In the genomic region with DNA sequence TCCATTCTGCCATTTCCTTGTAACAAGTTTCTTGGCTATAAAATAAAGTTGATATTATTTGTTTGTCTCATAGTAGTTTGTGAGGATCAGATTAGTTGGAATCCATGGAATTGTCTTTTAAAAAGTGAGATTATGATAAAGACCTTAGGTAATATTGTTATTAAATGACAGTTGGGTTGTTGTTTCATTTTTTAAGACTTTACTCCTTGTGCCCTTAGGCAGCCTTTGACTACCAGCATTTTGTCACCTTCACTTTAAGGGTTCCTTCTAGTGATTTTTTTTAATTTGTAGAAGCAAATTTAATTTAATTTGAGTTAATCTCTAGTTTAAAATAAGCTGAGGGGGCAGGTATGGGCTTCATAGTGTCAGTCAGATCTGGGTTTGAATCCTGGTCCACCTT, we compare ENCODE assay signal across 22 cellular contexts.
DNase-seq lines count a peak whose midpoint lies in the region; ATAC-seq, FAIRE-seq and TF ChIP-seq lines count a peak whose summit lies in the region.
"Had no signal": no experiment of that assay in that cellular context is flagged by ENCODE, and none has a peak within 500 bp of the region (broad histone marks: within the 10 kb centered on the region; RNA-seq: fewer than 3 reads in every experiment).

No MANE protein-coding gene starts in this region.

- no peak overlapping the region for H4K12ac ChIP-seq in trophoblast cell (ENCODE audit: low read depth, low read length)

- H3K9me3 ChIP-seq in BLaER1 treated with 17β-estradiol and CSF1 and Interleukin-3, amounts not matched to agents 10 nM and 100 nM (replicated peaks in 1 of 11), result peaks cover 0 to 11% (median 0%) of the 10 kb centered on the region in 11 experiments; a peak in 5 of 22 replicates
- no peaks in the 10 kb centered on the region for H3K9me3 ChIP-seq in HUES64 (ENCODE audit: insufficient read depth, low read depth, low read length)
- H3K9me3 ChIP-seq in endothelial cell of umbilical vein (replicated peaks; ENCODE audit: control insufficient read depth, insufficient read depth, low read length), result no peaks in the 10 kb centered on the region
- H3K9me3 ChIP-seq in trophoblast cell (ENCODE audit: insufficient read depth, low read depth, low read length), result no peaks in the 10 kb centered on the region
- H3K9me3 ChIP-seq in upper lobe of right lung, result no peaks in the 10 kb centered on the region
- H3K9me3 ChIP-seq: ascending aorta, lower lobe of right lung, Peyer's patch had no signal

- no peak overlapping the region for H2BK120ac ChIP-seq in trophoblast cell (ENCODE audit: insufficient read depth, low read length, poor library complexity)

- no peak for TF ChIP-seq POLR2A in endothelial cell of umbilical vein (IDR thresholded peaks at IDR 0.05; ENCODE audit: low read depth, low read length)
- no peak for TF ChIP-seq POLR2A in GM18505 (IDR thresholded peaks at IDR 0.05; ENCODE audit: borderline replicate concordance, extremely low read depth, insufficient read depth, insufficient read length)

- H2BK5ac ChIP-seq in trophoblast cell (ENCODE audit: low read depth, low read length, poor library complexity), result no peak overlapping the region

- H3K9ac ChIP-seq in BLaER1 treated with 17β-estradiol and CSF1 and Interleukin-3, amounts not matched to agents 10 nM and 100 nM, result no peak overlapping the region
- H3K9ac ChIP-seq in HUES64 (ENCODE audit: low read depth, low read length) (no peak overlapping the region; the same call in 1 of the 2 replicates), endothelial cell of umbilical vein (replicated peaks; ENCODE audit: extremely low read depth, insufficient read depth, low read length) (no peak overlapping the region), trophoblast cell (ENCODE audit: low read length) (no peak overlapping the region)

- BruUV-seq in endothelial cell of umbilical vein (replicated peaks; lab: Mats Ljungman, UMichigan), result TSS peak; percentile 36

- H3K4me1 ChIP-seq in BLaER1 treated with 17β-estradiol and CSF1 and Interleukin-3, amounts not matched to agents 10 nM and 100 nM, result peaks cover 45 to 66% (median 50%) of the 10 kb centered on the region in 10 experiments
- H3K4me1 ChIP-seq in HUES64 (ENCODE audit: insufficient read depth, low read length) (peaks cover 78% of the 10 kb centered on the region), endothelial cell of umbilical vein (ENCODE audit: control insufficient read depth, extremely low read depth, insufficient read depth, low read length) (peaks cover 53% of the 10 kb centered on the region), trophoblast cell (ENCODE audit: control insufficient read depth in 1 of 2, insufficient read depth in 2 of 2, low read length in 2 of 2) (peaks cover 15 to 27% of the 10 kb centered on the region in 2 experiments), upper lobe of right lung (peaks cover 6% of the 10 kb centered on the region)
- H3K4me1 ChIP-seq: Peyer's patch had no signal

- no peak overlapping the region for H4K8ac ChIP-seq in trophoblast cell (ENCODE audit: low read depth, low read length)

- H2BK12ac ChIP-seq in trophoblast cell (ENCODE audit: low read length), result no peak overlapping the region

- no peak for FAIRE-seq in endothelial cell of umbilical vein (lab: Jason Lieb, UNC)
- FAIRE-seq: GM18507 had no signal

- no peak overlapping the region for H3K14ac ChIP-seq in trophoblast cell (ENCODE audit: low read length)

- in situ Hi-C loops in GM13976 (cut with MboI; ENCODE audit: low sequenced_read_pairs, unreplicated experiment), result no loop called here

- dilution Hi-C loops in endothelial cell of umbilical vein (cut with MboI; ENCODE audit: extremely low pct_ligation_motif_present, low sequenced_read_pairs), result no loop called here

- no peak overlapping the region for H3K4ac ChIP-seq in trophoblast cell (ENCODE audit: low read depth, low read length)

- no peak overlapping the region for H3K18ac ChIP-seq in trophoblast cell (ENCODE audit: low read length)

- no peak overlapping the region for H3K23ac ChIP-seq in trophoblast cell (ENCODE audit: low read length)

- TF ChIP-seq CTCF in endothelial cell of umbilical vein (IDR thresholded peaks at IDR 0.05; ENCODE audit: extremely low read depth in 1 of 2, insufficient read depth in 1 of 2, low read depth in 1 of 2, low read length in 2 of 2), result no peak
- no peak for TF ChIP-seq CTCF in upper lobe of right lung (IDR thresholded peaks at IDR 0.05)
- TF ChIP-seq CTCF in GM13976 (IDR thresholded peaks at IDR 0.05; ENCODE audit: borderline replicate concordance, control extremely low read depth, extremely low read depth, insufficient read depth, missing control alignments), result no peak

- H4K20me1 ChIP-seq in BLaER1 treated with 17β-estradiol and CSF1 and Interleukin-3, amounts not matched to agents 10 nM and 100 nM, result peaks cover 0 to 100% (median 0%) of the 10 kb centered on the region in 11 experiments; a peak in 9 of 22 replicates
- no peaks in the 10 kb centered on the region for H4K20me1 ChIP-seq in endothelial cell of umbilical vein (replicated peaks; ENCODE audit: control insufficient read depth, extremely low read depth, insufficient read depth, low read length)

- H3K79me1 ChIP-seq in trophoblast cell (ENCODE audit: low read length), result peaks cover 16% of the 10 kb centered on the region

- POLR2A ChIA-PET in endothelial cell of umbilical vein (lab: Charles Lee), result no interaction called here

- no peaks in the 10 kb centered on the region for H3K9me1 ChIP-seq in endothelial cell of umbilical vein (replicated peaks; ENCODE audit: control insufficient read depth, extremely low read depth, insufficient read depth, low read length)

- no peak overlapping the region for H3K4me3 ChIP-seq in BLaER1 treated with 17β-estradiol and CSF1 and Interleukin-3, amounts not matched to agents 10 nM and 100 nM
- H3K4me3 ChIP-seq in HUES64 (ENCODE audit: low read length) (no peak overlapping the region), endothelial cell of umbilical vein (replicated peaks in 1 of 3; ENCODE audit: insufficient read depth in 1 of 3, low read depth in 1 of 3, low read length in 3 of 3) (no peak overlapping the region), trophoblast cell (ENCODE audit: low read depth, low read length) (no peak overlapping the region), upper lobe of right lung (no peak overlapping the region)
- H3K4me3 ChIP-seq: ascending aorta, lower lobe of right lung, Peyer's patch had no signal

- DNase-seq in endothelial cell of umbilical vein (ENCODE audit: low read depth, low spot score) (no peak), trophoblast cell (peak; percentile 21 to 65), upper lobe of right lung (no peak), hippocampal formation (lab: John Stamatoyannopoulos, UW) (no peak), GM13976 (ENCODE audit: low spot score) (no peak)
- DNase-seq: activated CD8-positive, alpha-beta T cell treated with anti-CD3 and anti-CD28 coated beads, Interleukin-2, amount 10 ng/mL, durations not matched to agents 7 days and 5 days; activated naive CD4-positive, alpha-beta T cell treated with anti-CD3 and anti-CD28 coated beads, Interleukin-2, amount 50 U/mL, for 16 hours; activated T-cell treated with anti-CD3 and anti-CD28 coated beads, Interleukin-2, amount 50 U/mL, for 4 hours; GOT3; lower lobe of right lung; MM.1S; naive B cell; NCI-H1694; NCI-H82; Peyer's patch; stimulated activated CD4-positive, alpha-beta T cell treated with anti-CD3 and anti-CD28 coated beads, Interleukin-2, amount 100 ng/mL, for 48 hours; T1000 had no signal

- no peaks in the 10 kb centered on the region for H3K79me2 ChIP-seq in endothelial cell of umbilical vein (ENCODE audit: control insufficient read depth, insufficient read depth, low read length)
- H3K79me2 ChIP-seq in trophoblast cell (ENCODE audit: control insufficient read depth, insufficient read depth, low read length, poor library complexity), result no peaks in the 10 kb centered on the region

- intact Hi-C loops in endothelial cell of umbilical vein (cut with micrococcal nuclease), result no loop called here
- intact Hi-C loops in upper lobe of right lung (cut with DNase I), result no loop called here

- peaks cover 30 to 59% (median 43%) of the 10 kb centered on the region in 11 experiments; a peak in 20 of 22 replicates for H3K36me3 ChIP-seq in BLaER1 treated with 17β-estradiol and CSF1 and Interleukin-3, amounts not matched to agents 10 nM and 100 nM
- no peaks in the 10 kb centered on the region for H3K36me3 ChIP-seq in HUES64 (ENCODE audit: insufficient read depth, low read length)
- H3K36me3 ChIP-seq in endothelial cell of umbilical vein (ENCODE audit: control insufficient read depth in 2 of 2, extremely low read depth in 1 of 2, insufficient read depth in 2 of 2, low read length in 2 of 2), result no peaks in the 10 kb centered on the region
- no peaks in the 10 kb centered on the region for H3K36me3 ChIP-seq in trophoblast cell (ENCODE audit: control insufficient read depth in 1 of 2, insufficient read depth in 2 of 2, low read length in 2 of 2)
- no peaks in the 10 kb centered on the region for H3K36me3 ChIP-seq in upper lobe of right lung
- H3K36me3 ChIP-seq: ascending aorta, lower lobe of right lung, Peyer's patch had no signal

- H4K91ac ChIP-seq in trophoblast cell (ENCODE audit: low read depth, low read length), result no peak overlapping the region

- no peak overlapping the region for H3K4me2 ChIP-seq in BLaER1 treated with 17β-estradiol and CSF1 and Interleukin-3, amounts not matched to agents 10 nM and 100 nM
- H3K4me2 ChIP-seq in endothelial cell of umbilical vein (ENCODE audit: insufficient read depth, low read length) (no peak overlapping the region), trophoblast cell (ENCODE audit: low read length) (peak overlapping the region; percentile 27)

- no peaks in the 10 kb centered on the region for H3K27me3 ChIP-seq in BLaER1 treated with 17β-estradiol and CSF1 and Interleukin-3, amounts not matched to agents 10 nM and 100 nM
- H3K27me3 ChIP-seq in HUES64 (ENCODE audit: insufficient read depth, low read length) (no peaks in the 10 kb centered on the region), endothelial cell of umbilical vein (ENCODE audit: control insufficient read depth in 2 of 2, insufficient read depth in 2 of 2, low read length in 2 of 2) (no peaks in the 10 kb centered on the region), trophoblast cell (ENCODE audit: insufficient read depth, low read length) (no peaks in the 10 kb centered on the region), upper lobe of right lung (no peaks in the 10 kb centered on the region)
- H3K27me3 ChIP-seq: ascending aorta, Peyer's patch had no signal

- no peak overlapping the region for H2AFZ ChIP-seq in endothelial cell of umbilical vein (ENCODE audit: low read depth, low read length)
- no peak overlapping the region for H2AFZ ChIP-seq in trophoblast cell (ENCODE audit: insufficient read depth, low read length, poor library complexity)

- CTCF ChIA-PET in endothelial cell of umbilical vein (lab: Charles Lee), result interaction anchor here (1.2 to 1.3 kb wide), 3 partner anchors 9 to 67 kb away, joined by 3 to 7 read pairs (median 6); no protein-coding TSS in a partner anchor

- peak overlapping the region in 7 of 11 experiments; percentile 67 to 86 (median 77); a peak in 6 of 22 replicates for H3K27ac ChIP-seq in BLaER1 treated with 17β-estradiol and CSF1 and Interleukin-3, amounts not matched to agents 10 nM and 100 nM
- H3K27ac ChIP-seq in HUES64 (ENCODE audit: low read depth, low read length), result peak overlapping the region; percentile 96
- H3K27ac ChIP-seq in endothelial cell of umbilical vein (ENCODE audit: insufficient read depth, low read depth, low read length), result peak overlapping the region; percentile 27
- peak overlapping the region; percentile 89 for H3K27ac ChIP-seq in trophoblast cell (ENCODE audit: low read depth, low read length)
- no peak overlapping the region for H3K27ac ChIP-seq in upper lobe of right lung
- H3K27ac ChIP-seq: ascending aorta, lower lobe of right lung, Peyer's patch had no signal

- H2AK5ac ChIP-seq in trophoblast cell (ENCODE audit: low read length), result no peak overlapping the region

- ATAC-seq in upper lobe of right lung (no peak), GM18505 (IDR thresholded peaks at IDR 0.05; ENCODE audit: unreplicated experiment) (no peak)
- ATAC-seq: activated CD8-positive, alpha-beta T cell treated with anti-CD3 and anti-CD28 coated beads, Interleukin-2, amount 10 ng/mL, durations not matched to agents 7 days and 5 days; activated T-cell treated with anti-CD3 and anti-CD28 coated beads, Interleukin-2, amount 50 U/mL, for 4 hours; lower lobe of right lung had no signal

Comparison
In these comparisons a context has a peak if more than half of its experiments do, and no peak if none do; other contexts are left out.
1. DNase-seq: peak in trophoblast cell (2 of 2); none in endothelial cell of umbilical vein (single experiment), upper lobe of right lung (single experiment), hippocampal formation (0 of 2) and GM13976 (single experiment).